ENCODE assay signal across 14 cellular contexts in the genomic region with DNA sequence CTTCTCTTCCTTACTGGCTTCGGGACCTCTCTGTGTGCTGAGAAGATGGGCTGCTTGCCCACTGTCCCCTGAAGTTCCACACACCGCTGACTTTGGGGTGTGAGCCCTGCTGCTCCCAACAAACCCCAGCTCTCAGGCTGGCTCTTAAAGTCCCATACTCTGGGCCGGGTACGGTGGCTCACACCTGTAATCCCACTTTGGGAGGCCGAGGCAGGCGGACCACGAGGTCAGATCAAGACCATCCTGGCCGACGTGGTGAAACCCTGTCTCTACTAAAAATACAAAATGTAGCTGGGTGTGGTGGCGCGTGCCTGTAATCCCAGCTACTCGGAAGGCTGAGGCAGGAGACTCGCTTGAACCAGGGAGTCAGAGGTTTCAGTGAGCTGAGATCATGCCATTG. TPM values are rescaled to one million over a fixed set of nuclear protein-coding genes. Genes with fewer than 3 reads are reported as not detected.
DNase-seq lines count a peak whose midpoint lies in the region; ATAC-seq and TF ChIP-seq lines count a peak whose summit lies in the region.
"Had no signal": no experiment of that assay in that cellular context is flagged by ENCODE, and none has a peak within 500 bp of the region (broad histone marks: within the 10 kb centered on the region; RNA-seq: fewer than 3 reads in every experiment).

No MANE protein-coding gene starts in this region.

- H3K9me3 ChIP-seq in MM.1S (replicated peaks; ENCODE audit: insufficient read depth, low read length), result no peaks in the 10 kb centered on the region
- H3K9me3 ChIP-seq: right atrium auricular region had no signal

- in situ Hi-C loops in G401 (cut with HindIII; ENCODE audit: low sequenced_read_pairs), result no loop called here

- H3K27me3 Mint-ChIP-seq in activated naive CD4-positive, alpha-beta T cell treated with anti-CD3 and anti-CD28 coated beads, Interleukin-2, amount 50 U/mL, for 24 hours, result no peaks in the 10 kb centered on the region
- H3K27me3 Mint-ChIP-seq in activated B cell treated with CpG ODN at 0.5 μM for 24 hours (no peaks in the 10 kb centered on the region), immature natural killer cell (ENCODE audit: low read depth in 3 of 3) (peaks cover 28 to 41% (median 31%) of the 10 kb centered on the region in 3 donors)
- no peaks in the 10 kb centered on the region for H3K27me3 Mint-ChIP-seq in stimulated activated naive CD8-positive, alpha-beta T cell treated with anti-CD3 and anti-CD28 coated beads, Interleukin-15, amount 100 ng/mL, for 72 hours

- POLR2A ChIA-PET in activated B cell treated with CpG ODN at 0.5 μM for 24 hours (lab: Charles Lee), result interaction anchor here (0.6 to 5.8 kb wide), 9 partner anchors 8 to 254 kb away, joined by 3 to 100 read pairs (median 28); partner anchors contain the start of genes CCDC57 and CSNK1D

- intact Hi-C loops in activated B cell treated with CpG ODN at 0.5 μM for 24 hours (cut with micrococcal nuclease), result no loop called here

- no peak for ATAC-seq in activated B cell treated with CpG ODN at 0.5 μM for 24 hours (ENCODE audit: low read depth)
- ATAC-seq in stimulated activated naive CD8-positive, alpha-beta T cell treated with anti-CD3 and anti-CD28 coated beads, Interleukin-15, amount 100 ng/mL, for 72 hours, result no peak
- no peak for ATAC-seq in GM18858 (IDR thresholded peaks at IDR 0.05; ENCODE audit: unreplicated experiment)

- peaks cover 78% of the 10 kb centered on the region for H3K4me1 Mint-ChIP-seq in activated naive CD4-positive, alpha-beta T cell treated with anti-CD3 and anti-CD28 coated beads, Interleukin-2, amount 50 U/mL, for 24 hours
- H3K4me1 Mint-ChIP-seq in activated B cell treated with CpG ODN at 0.5 μM for 24 hours, result peaks cover 63% of the 10 kb centered on the region
- H3K4me1 Mint-ChIP-seq in immature natural killer cell, result peaks cover 85 to 88% of the 10 kb centered on the region in 2 donors
- H3K4me1 Mint-ChIP-seq in stimulated activated naive CD8-positive, alpha-beta T cell treated with anti-CD3 and anti-CD28 coated beads, Interleukin-15, amount 100 ng/mL, for 72 hours, result peaks cover 96% of the 10 kb centered on the region

- CTCF ChIA-PET in activated B cell treated with CpG ODN at 0.5 μM for 24 hours (lab: Charles Lee), result interaction anchor here (2.2 to 7.2 kb wide), 3 partner anchors 21 to 94 kb away, joined by 10 to 58 read pairs (median 12); no protein-coding TSS in a partner anchor

- no peaks in the 10 kb centered on the region for H4K20me1 ChIP-seq in MM.1S (ENCODE audit: insufficient read depth, low read length)

- H3K36me3 Mint-ChIP-seq in activated naive CD4-positive, alpha-beta T cell treated with anti-CD3 and anti-CD28 coated beads, Interleukin-2, amount 50 U/mL, for 24 hours, result no peaks in the 10 kb centered on the region
- H3K36me3 Mint-ChIP-seq in activated B cell treated with CpG ODN at 0.5 μM for 24 hours (ENCODE audit: low read depth) (peaks cover 4% of the 10 kb centered on the region), immature natural killer cell (no peaks in the 10 kb centered on the region)
- H3K36me3 Mint-ChIP-seq: brain had no signal

- no peak overlapping the region for H3K9ac ChIP-seq in MM.1S (ENCODE audit: low read length)

- H3K4me2 ChIP-seq in MM.1S (ENCODE audit: low read depth, low read length), result no peak overlapping the region

- H3K27me3 ChIP-seq in MM.1S (replicated peaks; ENCODE audit: insufficient read depth, low read length), result no peaks in the 10 kb centered on the region
- H3K27me3 ChIP-seq: right atrium auricular region had no signal

- peak overlapping the region; percentile 98 for H3K4me3 Mint-ChIP-seq in activated naive CD4-positive, alpha-beta T cell treated with anti-CD3 and anti-CD28 coated beads, Interleukin-2, amount 50 U/mL, for 24 hours
- H3K4me3 Mint-ChIP-seq in activated B cell treated with CpG ODN at 0.5 μM for 24 hours (no peak overlapping the region), immature natural killer cell (peak overlapping the region; percentile 45 to 60 (median 55))
- H3K4me3 Mint-ChIP-seq in stimulated activated naive CD8-positive, alpha-beta T cell treated with anti-CD3 and anti-CD28 coated beads, Interleukin-15, amount 100 ng/mL, for 72 hours, result peak overlapping the region; percentile 92 to 98
- H3K4me3 Mint-ChIP-seq: brain had no signal

- H3K27ac ChIP-seq in MM.1S (ENCODE audit: low read length), result no peak overlapping the region
- H3K27ac ChIP-seq: right atrium auricular region had no signal

- TF ChIP-seq CTCF in activated B cell treated with CpG ODN at 0.5 μM for 24 hours (IDR thresholded peaks at IDR 0.05) (no peak), MM.1S (IDR thresholded peaks at IDR 0.05; ENCODE audit: low read length) (no peak)

- H3K9me2 ChIP-seq in MM.1S (replicated peaks; ENCODE audit: insufficient read depth, low read length), result no peaks in the 10 kb centered on the region

- peaks cover 33% of the 10 kb centered on the region for H3F3A ChIP-seq in MM.1S (ENCODE audit: insufficient read depth, low read length)

- H2AFZ ChIP-seq in MM.1S (ENCODE audit: low read length), result no peak overlapping the region

- H3K27ac Mint-ChIP-seq in activated naive CD4-positive, alpha-beta T cell treated with anti-CD3 and anti-CD28 coated beads, Interleukin-2, amount 50 U/mL, for 24 hours, result peak overlapping the region; percentile 100
- H3K27ac Mint-ChIP-seq in activated B cell treated with CpG ODN at 0.5 μM for 24 hours (peak overlapping the region; percentile 77), immature natural killer cell (peak overlapping the region; percentile 100)
- H3K27ac Mint-ChIP-seq in stimulated activated naive CD8-positive, alpha-beta T cell treated with anti-CD3 and anti-CD28 coated beads, Interleukin-15, amount 100 ng/mL, for 72 hours, result peak overlapping the region in 1 of 2 donors; percentile 19

- H3K4me1 ChIP-seq in MM.1S (ENCODE audit: low read length), result peaks cover 23% of the 10 kb centered on the region

- no peaks in the 10 kb centered on the region for H3K79me2 ChIP-seq in MM.1S (ENCODE audit: low read length)

- no peaks in the 10 kb centered on the region for H3K36me3 ChIP-seq in MM.1S (replicated peaks; ENCODE audit: insufficient read depth, low read length)
- H3K36me3 ChIP-seq: right atrium auricular region had no signal

- no peak overlapping the region for H3K4me3 ChIP-seq in MM.1S (ENCODE audit: low read length)
- H3K4me3 ChIP-seq: right atrium auricular region had no signal

- no peak for DNase-seq in activated naive CD4-positive, alpha-beta T cell treated with Interleukin-2 at 50 U/mL for 16 hours
- no peak for DNase-seq in activated B cell treated with CpG ODN at 0.5 μM for 24 hours
- DNase-seq in immature natural killer cell, result no peak
- DNase-seq in stimulated activated naive CD8-positive, alpha-beta T cell treated with anti-CD3 and anti-CD28 coated beads, Interleukin-15, amount 100 ng/mL, for 72 hours, result no peak
- DNase-seq in G401 (ENCODE audit: low spot score), result no peak
- no peak for DNase-seq in MM.1S

- H3K9me3 Mint-ChIP-seq in activated naive CD4-positive, alpha-beta T cell treated with anti-CD3 and anti-CD28 coated beads, Interleukin-2, amount 50 U/mL, for 24 hours, result no peaks in the 10 kb centered on the region
- H3K9me3 Mint-ChIP-seq in activated B cell treated with CpG ODN at 0.5 μM for 24 hours (no peaks in the 10 kb centered on the region), immature natural killer cell (no peaks in the 10 kb centered on the region)
- H3K9me3 Mint-ChIP-seq in stimulated activated naive CD8-positive, alpha-beta T cell treated with anti-CD3 and anti-CD28 coated beads, Interleukin-15, amount 100 ng/mL, for 72 hours, result no peaks in the 10 kb centered on the region
- H3K9me3 Mint-ChIP-seq: brain had no signal

RNA-seq across cellular contexts. Expression of gene CD7, which starts 17.2 kb away (rescaled TPM):
- total RNA-seq in activated B cell treated with CpG ODN at 0.5 μM for 24 hours, result 0.32 and 0.42 TPM in 2 replicates
- polyA plus RNA-seq in immature natural killer cell, result 100 to 1,000 TPM; 278 to 589 (median 370) TPM
- total RNA-seq in G401 (2014; rRNA removed; shearing (Covaris generic)), result 3.8 and 26.3 TPM in 2 replicates
- total RNA-seq: temporal lobe had no signal
- polyA plus RNA-seq: neural cell had no signal

RNA-seq across cellular contexts. Expression of gene CSNK1D, which starts 26.7 kb away (rescaled TPM):
- total RNA-seq in activated B cell treated with CpG ODN at 0.5 μM for 24 hours, result 147 and 170 TPM in 2 replicates
- 100 to 1,000 TPM in 1 of 3 donors, 10 to 100 TPM in 2; 48.9 to 130 (median 55.9) TPM for polyA plus RNA-seq in immature natural killer cell
- 83.1 and 87.7 TPM in 2 replicates for total RNA-seq in G401 (2014; rRNA removed; shearing (Covaris generic))

RNA-seq across cellular contexts. Expression of gene SECTM1, which starts 33.3 kb away (rescaled TPM):
- total RNA-seq in activated B cell treated with CpG ODN at 0.5 μM for 24 hours, result not detected in 2 replicates
- 1 to 10 TPM in 2 of 3 donors, not detected in 1; 2.7 to 3.6 TPM for polyA plus RNA-seq in immature natural killer cell
- total RNA-seq in G401 (2014; rRNA removed; shearing (Covaris generic)), result 3.1 and 10.5 TPM in 2 replicates
- polyA plus RNA-seq: neural cell had no signal

RNA-seq across cellular contexts. Expression of gene TEX19, which starts 58.8 kb away (rescaled TPM):
- not detected in 2 replicates for total RNA-seq in activated B cell treated with CpG ODN at 0.5 μM for 24 hours
- polyA plus RNA-seq in immature natural killer cell, result not detected
- total RNA-seq in G401 (2014; rRNA removed; shearing (Covaris generic)), result 5.5 and 5.7 TPM in 2 replicates
- total RNA-seq: esophagus mucosa, lung microvascular endothelial cell, right atrium auricular region, temporal lobe had no signal
- polyA plus RNA-seq: neural cell had no signal
